Comparison of ENCODE assay signal across 18 cellular contexts in the genomic region with DNA sequence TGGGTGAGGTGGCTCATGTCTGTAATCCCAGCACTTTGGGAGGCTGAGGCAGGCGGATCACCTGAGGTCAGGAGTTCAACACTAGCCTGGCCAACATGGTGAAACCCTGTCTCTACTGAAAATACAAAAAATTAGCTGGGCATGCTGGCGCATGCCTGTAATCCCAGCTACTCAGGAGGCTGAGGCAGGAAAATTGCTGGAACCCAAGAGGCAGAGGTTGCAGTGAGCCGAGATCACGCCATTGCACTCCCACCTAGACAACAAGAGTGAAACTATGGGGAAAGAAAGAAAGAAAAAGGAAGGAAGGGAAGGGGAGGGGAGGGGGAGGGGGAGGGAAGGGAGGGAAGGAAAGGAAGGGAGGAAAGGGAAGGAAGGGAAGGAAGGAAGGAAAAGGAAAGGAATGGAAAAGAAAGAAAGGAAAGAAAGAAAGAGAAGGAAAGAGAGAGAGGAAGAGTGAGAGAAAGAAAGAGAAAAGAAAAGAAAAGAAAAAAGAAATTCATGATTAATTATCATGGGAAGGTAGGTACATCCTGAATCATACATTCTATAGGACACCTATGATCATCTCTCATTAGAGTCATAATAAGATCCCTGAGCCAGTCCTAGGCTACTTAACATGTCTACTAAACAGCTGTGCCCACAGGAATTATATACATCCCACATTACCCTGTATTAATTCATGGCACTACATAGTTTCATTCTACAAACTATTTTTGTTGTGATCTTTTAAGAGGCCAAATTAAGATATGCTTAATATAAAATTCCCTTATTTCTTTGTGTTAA.
"Had no signal": no experiment of that assay in that cellular context is flagged by ENCODE, and none has a peak within 500 bp of the region (broad histone marks: within the 10 kb centered on the region; RNA-seq: fewer than 3 reads in every experiment).

No MANE protein-coding gene starts in this region.

- DNase-seq: activated CD4-positive, alpha-beta T cell treated with anti-CD3 and anti-CD28 coated beads for 4 hours; activated CD8-positive, alpha-beta memory T cell treated with anti-CD3 and anti-CD28 coated beads, Interleukin-2, amount 50 U/mL, for 4 hours; activated CD8-positive, alpha-beta T cell treated with anti-CD3 and anti-CD28 coated beads for 36 hours; activated naive CD8-positive, alpha-beta T cell treated with anti-CD3 and anti-CD28 coated beads, Interleukin-2, amount 10 ng/mL, durations not matched to agents 7 days and 5 days; activated T-cell treated with anti-CD3 and anti-CD28 coated beads, Interleukin-2, amount 50 U/mL, for 72 hours; aorta; effector memory CD8-positive, alpha-beta T cell; erythroblast; glutamatergic neuron; immature natural killer cell; mesendoderm; right cardiac atrium; spleen; stimulated activated CD4-positive, alpha-beta T cell treated with anti-CD3 and anti-CD28 coated beads, Interleukin-1b, Interleukin-23, amount 100 ng/mL, for 48 hours; stimulated activated naive CD4-positive, alpha-beta T cell; T-cell had no signal

- H3K4me3 Mint-ChIP-seq: activated CD8-positive, alpha-beta T cell treated with anti-CD3 and anti-CD28 coated beads for 36 hours; activated naive CD8-positive, alpha-beta T cell treated with anti-CD3 and anti-CD28 coated beads, Interleukin-2, amount 10 ng/mL, durations not matched to agents 7 days and 5 days; activated T-cell treated with anti-CD3 and anti-CD28 coated beads, Interleukin-2, amount 50 U/mL, for 72 hours; effector memory CD8-positive, alpha-beta T cell; immature natural killer cell; T-cell; type B pancreatic cell had no signal

- ATAC-seq: activated CD8-positive, alpha-beta T cell treated with anti-CD3 and anti-CD28 coated beads for 36 hours; activated T-cell treated with anti-CD3 and anti-CD28 coated beads, Interleukin-2, amount 50 U/mL, for 72 hours; effector memory CD8-positive, alpha-beta T cell; right cardiac atrium; T-cell had no signal

- H3K27ac Mint-ChIP-seq: activated CD8-positive, alpha-beta T cell treated with anti-CD3 and anti-CD28 coated beads for 36 hours; activated naive CD8-positive, alpha-beta T cell treated with anti-CD3 and anti-CD28 coated beads, Interleukin-2, amount 10 ng/mL, durations not matched to agents 7 days and 5 days; activated T-cell treated with anti-CD3 and anti-CD28 coated beads, Interleukin-2, amount 50 U/mL, for 72 hours; type B pancreatic cell had no signal

- H3K4me3 ChIP-seq: spleen had no signal

- H3K9me3 ChIP-seq: spleen had no signal

- H3K9me3 Mint-ChIP-seq: activated CD8-positive, alpha-beta T cell treated with anti-CD3 and anti-CD28 coated beads for 36 hours; activated T-cell treated with anti-CD3 and anti-CD28 coated beads, Interleukin-2, amount 50 U/mL, for 72 hours; effector memory CD8-positive, alpha-beta T cell; immature natural killer cell; T-cell; type B pancreatic cell had no signal

- H3K27me3 ChIP-seq: spleen had no signal

- H3K27me3 Mint-ChIP-seq: activated CD8-positive, alpha-beta T cell treated with anti-CD3 and anti-CD28 coated beads for 36 hours; activated naive CD8-positive, alpha-beta T cell treated with anti-CD3 and anti-CD28 coated beads, Interleukin-2, amount 10 ng/mL, durations not matched to agents 7 days and 5 days; effector memory CD8-positive, alpha-beta T cell; T-cell; type B pancreatic cell had no signal

- H3K27ac ChIP-seq: spleen, VCaP had no signal
